Comparison of ENCODE assay signal across 28 cellular contexts in genomic region chr2:211835695-211836094, GRCh38.
"Had no signal": no experiment of that assay in that cellular context is flagged by ENCODE, and none has a peak within 500 bp of the region (broad histone marks: within the 10 kb centered on the region; RNA-seq: fewer than 3 reads in every experiment).

No MANE protein-coding gene starts in this region.

- H3K27ac ChIP-seq: adrenal gland, VCaP had no signal

- H3K36me3 ChIP-seq: adrenal gland had no signal

- H3K4me1 ChIP-seq: adrenal gland had no signal

- H3K27ac Mint-ChIP-seq: activated B cell treated with CpG ODN at 0.5 μM for 24 hours; activated CD4-positive, alpha-beta memory T cell treated with anti-CD3 and anti-CD28 coated beads for 36 hours; activated naive CD4-positive, alpha-beta T cell treated with anti-CD3 and anti-CD28 coated beads for 36 hours; activated naive CD4-positive, alpha-beta T cell treated with anti-CD3 and anti-CD28 coated beads, Interleukin-2, amount 50 U/mL, for 72 hours; activated T-helper 1 cell treated with anti-CD3 and anti-CD28 coated beads, Interleukin-12 subunit alpha, Interleukin-12 subunit beta, Interleukin-2, Interleukin-4 antibody, amounts not matched to agents 30 ng/mL and 10 ng/mL and 1 ng/mL, durations not matched to agents 14 hours and 24 hours and 36 hours; brain had no signal

- H3K9me3 Mint-ChIP-seq: activated naive CD4-positive, alpha-beta T cell treated with anti-CD3 and anti-CD28 coated beads for 36 hours; activated T-helper 1 cell treated with anti-CD3 and anti-CD28 coated beads, Interleukin-12 subunit alpha, Interleukin-12 subunit beta, Interleukin-2, Interleukin-4 antibody, amounts not matched to agents 30 ng/mL and 10 ng/mL and 1 ng/mL, durations not matched to agents 14 hours and 24 hours and 36 hours; brain had no signal

- ATAC-seq: activated naive CD4-positive, alpha-beta T cell treated with anti-CD3 and anti-CD28 coated beads, Interleukin-2, amount 50 U/mL, for 72 hours; activated T-cell treated with anti-CD3 and anti-CD28 coated beads, Interleukin-2, amount 50 U/mL, for 4 hours had no signal

- H3K9me3 ChIP-seq: adrenal gland had no signal

- H3K36me3 Mint-ChIP-seq: activated CD4-positive, alpha-beta memory T cell treated with anti-CD3 and anti-CD28 coated beads for 36 hours; activated naive CD4-positive, alpha-beta T cell treated with anti-CD3 and anti-CD28 coated beads, Interleukin-2, amount 50 U/mL, for 72 hours; brain had no signal

- H3K4me1 Mint-ChIP-seq: activated B cell treated with CpG ODN at 0.5 μM for 24 hours had no signal

- DNase-seq: activated B cell treated with CpG ODN at 0.5 μM for 24 hours; activated CD4-positive, alpha-beta memory T cell treated with anti-CD3 and anti-CD28 coated beads for 36 hours; activated CD4-positive, alpha-beta T cell treated with anti-CD3 and anti-CD28 coated beads for 4 hours; activated CD4-positive, alpha-beta T cell treated with anti-CD3 and anti-CD28 coated beads, Interleukin-2, amount 50 U/mL, for 1 hour; activated CD4-positive, CD25-positive, alpha-beta regulatory T cell treated with anti-CD3 and anti-CD28 coated beads, Interleukin-2, amount 50 U/mL, for 72 hours; activated CD8-positive, alpha-beta memory T cell treated with anti-CD3 and anti-CD28 coated beads, Interleukin-2, amount 50 U/mL, for 4 hours; activated gamma-delta T cell treated with Interleukin-2 at 50 U/mL for 16 hours; activated naive CD4-positive, alpha-beta T cell treated with anti-CD3 and anti-CD28 coated beads for 36 hours; activated T-cell treated with anti-CD3 and anti-CD28 coated beads for 4 hours; activated T-cell treated with anti-CD3 and anti-CD28 coated beads, Interleukin-2, amount 50 U/mL, for 4 hours; adrenal gland; caudate nucleus; cerebellar nuclear complex; KG1; NCI-H1694; NCI-H2171 treated with DMSO at 0.1 percent for 48 hours; NCI-H2227 treated with DMSO at 0.1 percent for 48 hours; NCI-H446 treated with DMSO at 0.1 percent for 48 hours; OCI-M1; Right ventricle myocardium superior; SW 1271; T-helper 1 cell; T-helper 2 cell; T-helper 9 cell had no signal

- H3K27me3 ChIP-seq: adrenal gland had no signal

- H3K4me3 ChIP-seq: adrenal gland had no signal

- H3K4me3 Mint-ChIP-seq: activated B cell treated with CpG ODN at 0.5 μM for 24 hours; activated CD4-positive, alpha-beta memory T cell treated with anti-CD3 and anti-CD28 coated beads for 36 hours; activated naive CD4-positive, alpha-beta T cell treated with anti-CD3 and anti-CD28 coated beads for 36 hours; activated T-cell treated with anti-CD3 and anti-CD28 coated beads, Interleukin-2, amount 50 U/mL, for 4 hours; activated T-helper 1 cell treated with anti-CD3 and anti-CD28 coated beads, Interleukin-12 subunit alpha, Interleukin-12 subunit beta, Interleukin-2, Interleukin-4 antibody, amounts not matched to agents 30 ng/mL and 10 ng/mL and 1 ng/mL, durations not matched to agents 14 hours and 24 hours and 36 hours; brain had no signal

- H3K27me3 Mint-ChIP-seq: activated B cell treated with CpG ODN at 0.5 μM for 24 hours; activated CD4-positive, alpha-beta memory T cell treated with anti-CD3 and anti-CD28 coated beads for 36 hours; brain had no signal
